ENCODE assay signal across 6 cellular contexts in genomic region chr9:122213102-122213588, GRCh38. TPM values are rescaled to one million over a fixed set of nuclear protein-coding genes. Genes with fewer than 3 reads are reported as not detected.
DNase-seq lines count a peak whose midpoint lies in the region; ATAC-seq and TF ChIP-seq lines count a peak whose summit lies in the region.

No MANE protein-coding gene starts in this region.

- H3K4me1 Mint-ChIP-seq in CD14-positive monocyte (peaks cover 13% of the 10 kb centered on the region), T-cell (peaks cover 14 to 16% (median 15%) of the 10 kb centered on the region in 3 donors)

- CTCF ChIA-PET in T-cell (lab: Charles Lee): no interaction called here

- H3K4me3 Mint-ChIP-seq in CD14-positive monocyte (peak overlapping the region; percentile 70 to 77), T-cell (peak overlapping the region; percentile 31 to 74 (median 41))

- peak overlapping the region; percentile 49 for H3K4me3 ChIP-seq in lower lobe of right lung

- H3K27ac Mint-ChIP-seq in CD14-positive monocyte (peak overlapping the region in 1 of 7 donors; percentile 13), T-cell (no peak overlapping the region)

- H3K27ac ChIP-seq in lower lobe of right lung: no peak overlapping the region

- no peaks in the 10 kb centered on the region for H3K9me3 ChIP-seq in lower lobe of right lung

- POLR2A ChIA-PET in T-cell (lab: Charles Lee): no interaction called here

- ATAC-seq in T-cell (replicated peaks in 1 of 4) (no peak), lower lobe of right lung (no peak)

- H3K36me3 ChIP-seq in lower lobe of right lung: no peaks in the 10 kb centered on the region

- TF ChIP-seq CTCF in CD14-positive monocyte (IDR thresholded peaks at IDR 0.05) (no peak), lower lobe of right lung (IDR thresholded peaks at IDR 0.05) (no peak)

- H3K9me3 Mint-ChIP-seq in CD14-positive monocyte (peaks cover 0 to 16% (median 5%) of the 10 kb centered on the region in 7 donors), T-cell (no peaks in the 10 kb centered on the region)

- peaks cover 0 to 4% of the 10 kb centered on the region in 2 donors for H3K36me3 Mint-ChIP-seq in CD14-positive monocyte
- H3K36me3 Mint-ChIP-seq in T-cell: no peaks in the 10 kb centered on the region

- DNase-seq in CD14-positive monocyte (ENCODE audit: low spot score): no peak
- no peak for DNase-seq in T-cell
- no peak for DNase-seq in lower lobe of right lung
- DNase-seq in GOT3 (lab: John Stamatoyannopoulos, UW): no peak
- no peak for DNase-seq in RKO (ENCODE audit: low spot score)
- no peak for DNase-seq in DMS153 (lab: John Stamatoyannopoulos, UW)

- peaks cover 66% of the 10 kb centered on the region for H3K27me3 ChIP-seq in lower lobe of right lung (ENCODE audit: low read depth)

- intact Hi-C loops in CD14-positive monocyte (cut with micrococcal nuclease): no loop called here
- intact Hi-C loops in lower lobe of right lung (cut with DNase I): no loop called here

- peaks cover 8% of the 10 kb centered on the region for H3K4me1 ChIP-seq in lower lobe of right lung

- H3K27me3 Mint-ChIP-seq in CD14-positive monocyte (ENCODE audit: low read depth in 3 of 3) (peaks cover 63 to 67% (median 65%) of the 10 kb centered on the region in 3 donors), T-cell (peaks cover 71 to 74% of the 10 kb centered on the region in 2 donors)

RNA-seq across cellular contexts. Expression of gene LHX6, which starts 15.6 kb away (rescaled TPM):
- not detected for polyA plus RNA-seq in CD14-positive monocyte
- not detected for total RNA-seq in T-cell
- 8.1 TPM for total RNA-seq in lower lobe of right lung

RNA-seq across cellular contexts. Expression of gene RBM18, which starts 51.5 kb away (rescaled TPM):
- polyA plus RNA-seq in CD14-positive monocyte: 10 to 100 TPM; 25.3 to 26.3 TPM
- total RNA-seq in T-cell (10 to 100 TPM; 15.8 to 19.9 (median 17.5) TPM), lower lobe of right lung (21.7 TPM)

RNA-seq across cellular contexts. Expression of gene MRRF, which starts 51.5 kb away (rescaled TPM):
- polyA plus RNA-seq in CD14-positive monocyte: 10 to 100 TPM; 16.0 to 16.2 TPM
- total RNA-seq in T-cell (10 to 100 TPM; 27.7 to 34.1 (median 29.1) TPM), lower lobe of right lung (30.2 TPM)

RNA-seq across cellular contexts. Expression of gene MORN5, which starts 53.4 kb away (rescaled TPM):
- not detected for polyA plus RNA-seq in CD14-positive monocyte
- total RNA-seq in T-cell (not detected), lower lobe of right lung (7.7 TPM)

RNA-seq across cellular contexts. Expression of gene NDUFA8, which starts 53.6 kb away (rescaled TPM):
- 10 to 100 TPM; 63.5 to 71.2 TPM for polyA plus RNA-seq in CD14-positive monocyte
- total RNA-seq in T-cell (10 to 100 TPM; 11.2 to 25.4 (median 18.4) TPM), lower lobe of right lung (38.5 TPM)
